6 cellular contexts compared by ENCODE assay signal in the genomic region with DNA sequence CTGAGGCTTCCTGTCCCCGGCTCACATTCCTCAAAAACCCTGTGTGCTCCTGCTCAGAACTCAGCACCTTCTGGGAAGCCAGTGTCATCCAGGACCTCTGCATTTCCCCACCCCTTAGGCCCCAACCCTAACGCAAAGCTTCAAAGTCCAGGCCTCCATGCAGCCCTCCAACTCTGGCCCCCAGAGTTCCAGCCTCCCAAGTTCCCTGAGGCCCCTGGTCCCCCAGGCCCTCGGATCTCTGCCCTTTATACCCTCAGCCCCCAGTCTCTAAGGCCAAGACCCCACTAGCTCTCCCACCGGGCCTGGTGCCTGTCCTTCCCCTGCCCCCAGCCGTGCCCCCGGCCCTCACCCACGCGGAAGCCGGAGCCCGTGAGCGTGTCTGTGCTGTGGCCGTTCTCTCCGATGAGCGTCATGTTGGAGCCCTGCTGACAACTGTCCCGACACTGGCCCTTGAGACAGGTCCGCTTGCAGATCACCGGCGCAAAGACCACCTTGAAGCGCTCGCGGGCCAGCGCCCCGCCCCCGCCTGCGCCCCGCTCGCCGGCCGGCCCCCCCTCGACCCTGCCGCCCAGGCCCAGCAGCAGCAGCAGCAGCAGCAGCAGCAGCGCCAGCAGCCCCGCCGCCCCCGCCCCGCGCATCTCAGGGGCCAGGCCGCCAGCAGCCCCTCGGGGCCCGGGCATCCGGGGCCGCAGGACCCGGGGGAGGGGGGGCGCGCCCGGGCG. TPM values are rescaled to one million over a fixed set of nuclear protein-coding genes. Genes with fewer than 3 reads are reported as not detected.
DNase-seq lines count a peak whose midpoint lies in the region; ATAC-seq lines count a peak whose summit lies in the region.

No MANE protein-coding gene starts in this region.

- H3K27me3 ChIP-seq in iPS-18a (ENCODE audit: control insufficient read depth, insufficient read depth, low read length) (peaks cover 56% of the 10 kb centered on the region), aorta (ENCODE audit: control insufficient read depth in 1 of 2, insufficient read depth in 2 of 2, low read length in 1 of 2) (no peaks in the 10 kb centered on the region)

- WGBS in aorta, 2 donors, result 1 to 2% methylated on average over 27 to 47 of the region's 47 CpGs

- no peaks in the 10 kb centered on the region for H3K36me3 ChIP-seq in iPS-18a (ENCODE audit: control insufficient read depth, low read depth, low read length)
- H3K36me3 ChIP-seq in aorta (ENCODE audit: control insufficient read depth in 1 of 2, insufficient read depth in 2 of 2, low read length in 1 of 2), result no peaks in the 10 kb centered on the region

- intact Hi-C loops in aorta (cut with DNase I), result loop anchor here in 1 of 2 donors (2.0 kb wide), 2 partner anchors 17 kb away; no protein-coding TSS in a partner anchor

- H3K27ac ChIP-seq in iPS-18a (ENCODE audit: low read length) (no peak overlapping the region), aorta (ENCODE audit: low read depth in 1 of 2, low read length in 2 of 2) (peak overlapping the region; percentile 12 to 58)

- H3K9me3 ChIP-seq in iPS-18a (ENCODE audit: control insufficient read depth, low read depth, low read length) (no peaks in the 10 kb centered on the region), aorta (ENCODE audit: control insufficient read depth, low read length) (no peaks in the 10 kb centered on the region)

- peak; percentile 45 for DNase-seq in stimulated activated CD4-positive, alpha-beta T cell treated with anti-CD3 and anti-CD28 coated beads, Interleukin-15, amount 100 ng/mL, for 24 hours
- no peak for DNase-seq in stimulated activated CD4-positive, alpha-beta T cell treated with anti-CD3 and anti-CD28 coated beads, Interleukin-2, amount 100 ng/mL, for 24 hours
- no peak for DNase-seq in aorta
- DNase-seq in islet precursor cell, result no peak

- H3K4me1 ChIP-seq in iPS-18a (ENCODE audit: control insufficient read depth, low read depth, low read length), result peaks cover 23% of the 10 kb centered on the region
- H3K4me1 ChIP-seq in aorta (ENCODE audit: control insufficient read depth in 1 of 2, insufficient read depth in 2 of 2, low read length in 2 of 2), result no peaks in the 10 kb centered on the region

- no peak overlapping the region for H3K9ac ChIP-seq in iPS-18a (ENCODE audit: low read length)

- H3K4me3 ChIP-seq in iPS-18a (ENCODE audit: low read length), result peak overlapping the region; percentile 55
- H3K4me3 ChIP-seq in aorta (ENCODE audit: low read length in 2 of 2), result peak overlapping the region; percentile 64 to 87

- ATAC-seq in aorta (ENCODE audit: low FRiP score) (no peak), GM21423 (IDR thresholded peaks at IDR 0.05; ENCODE audit: unreplicated experiment) (no peak)

RNA-seq across cellular contexts. Expression of a gene that starts 0.7 kb away (rescaled TPM):
- total RNA-seq in aorta, result 100 to 1,000 TPM; 280 to 473 TPM
- polyA plus RNA-seq in aorta, result 100 to 1,000 TPM in 1 of 2 donors, 10 to 100 TPM in 1; 40.1 to 467 TPM

RNA-seq across cellular contexts. Expression of a gene that starts 12.8 kb away (rescaled TPM):
- 10 to 100 TPM; 21.7 to 29.3 TPM for total RNA-seq in aorta
- polyA plus RNA-seq in aorta, result 10 to 100 TPM; 37.1 to 42.5 TPM

RNA-seq across cellular contexts. Expression of a gene that starts 14.9 kb away (rescaled TPM):
- 10 to 100 TPM; 49.5 to 64.3 TPM for total RNA-seq in aorta
- polyA plus RNA-seq in aorta, result 10 to 100 TPM; 67.5 to 83.4 TPM

RNA-seq across cellular contexts. Expression of a gene that starts 18.4 kb away (rescaled TPM):
- 100 to 1,000 TPM; 235 to 266 TPM for total RNA-seq in aorta
- polyA plus RNA-seq in aorta, result 100 to 1,000 TPM in 1 of 2 donors, 10 to 100 TPM in 1; 53.2 to 316 TPM

RNA-seq across cellular contexts. Expression of a gene that starts 32.6 kb away (rescaled TPM):
- 10 to 100 TPM; 74.0 to 74.4 TPM for total RNA-seq in aorta
- 10 to 100 TPM; 31.3 to 98.9 TPM for polyA plus RNA-seq in aorta
